8 cellular contexts compared by ENCODE assay signal in the genomic region with DNA sequence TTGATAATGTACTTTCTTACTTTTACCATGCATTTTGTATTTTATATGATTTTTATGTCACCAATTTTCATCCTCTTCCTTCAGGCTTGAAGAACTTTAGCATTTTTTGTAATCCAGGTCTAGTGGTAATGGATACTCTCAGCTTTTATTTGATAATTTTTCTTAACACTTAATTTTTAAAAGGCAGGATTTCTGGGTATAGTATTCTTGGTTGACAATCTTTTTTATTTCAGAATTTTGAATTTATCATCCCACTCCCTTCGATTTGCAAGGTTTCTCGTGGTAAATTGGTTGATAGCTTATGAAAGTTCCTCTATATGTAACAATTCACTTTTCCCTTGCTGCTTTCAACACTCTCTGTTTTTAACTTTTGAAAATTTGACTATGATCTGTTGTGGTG.
"Had no signal": no experiment of that assay in that cellular context is flagged by ENCODE, and none has a peak within 500 bp of the region (broad histone marks: within the 10 kb centered on the region; RNA-seq: fewer than 3 reads in every experiment).

No MANE protein-coding gene starts in this region.

- H3K27ac ChIP-seq: GM23248 had no signal

- H3K36me3 ChIP-seq: HAP-1 had no signal

- H3K4me3 ChIP-seq: GM23248, GM23338, HAP-1 had no signal

- DNase-seq: GM23248, GOT3, H7, H9, HCEC 1CT, HFFc6 had no signal

- H3K4me1 ChIP-seq: HAP-1 had no signal
